27 cellular contexts compared by ENCODE assay signal in genomic region chr2:126756125-126756524, GRCh38.
DNase-seq lines count a peak whose midpoint lies in the region; ATAC-seq and TF ChIP-seq lines count a peak whose summit lies in the region.
"Had no signal": no experiment of that assay in that cellular context is flagged by ENCODE, and none has a peak within 500 bp of the region (broad histone marks: within the 10 kb centered on the region; RNA-seq: fewer than 3 reads in every experiment).

No MANE protein-coding gene starts in this region.

- H3K9me3 Mint-ChIP-seq in CD4-positive, CD25-positive, alpha-beta regulatory T cell: peaks cover 0 to 8% (median 3%) of the 10 kb centered on the region in 7 donors
- H3K9me3 Mint-ChIP-seq in osteocyte (ENCODE audit: unreplicated experiment) (no peaks in the 10 kb centered on the region), T-cell (peaks cover 0 to 6% (median 0%) of the 10 kb centered on the region in 3 donors)
- H3K9me3 Mint-ChIP-seq: H9, HFFc6 had no signal

- peaks cover 5% of the 10 kb centered on the region for H3K36me3 Mint-ChIP-seq in CD4-positive, CD25-positive, alpha-beta regulatory T cell
- H3K36me3 Mint-ChIP-seq in osteocyte (ENCODE audit: unreplicated experiment) (no peaks in the 10 kb centered on the region), T-cell (no peaks in the 10 kb centered on the region)
- H3K36me3 Mint-ChIP-seq: CD14-positive monocyte had no signal

- peaks cover 0 to 25% (median 7%) of the 10 kb centered on the region in 4 donors for H3K4me1 Mint-ChIP-seq in CD4-positive, CD25-positive, alpha-beta regulatory T cell
- H3K4me1 Mint-ChIP-seq in osteocyte (ENCODE audit: unreplicated experiment): no peaks in the 10 kb centered on the region
- H3K4me1 Mint-ChIP-seq in T-cell: peaks cover 27 to 49% (median 38%) of the 10 kb centered on the region in 3 donors

- H3K27me3 Mint-ChIP-seq in CD4-positive, CD25-positive, alpha-beta regulatory T cell: peaks cover 18% of the 10 kb centered on the region
- peaks cover 15% of the 10 kb centered on the region for H3K27me3 Mint-ChIP-seq in osteocyte (ENCODE audit: unreplicated experiment)
- no peaks in the 10 kb centered on the region for H3K27me3 Mint-ChIP-seq in T-cell

- H3K27me3 ChIP-seq in CD4-positive, CD25-positive, alpha-beta regulatory T cell (ENCODE audit: control insufficient read depth, insufficient read depth, low read length): no peaks in the 10 kb centered on the region
- H3K27me3 ChIP-seq: BE2C, SJCRH30 had no signal

- ATAC-seq in CD4-positive, CD25-positive, alpha-beta regulatory T cell (ENCODE audit: low read depth in 2 of 2): no peak
- no peak for ATAC-seq in T-cell (replicated peaks in 1 of 4)
- ATAC-seq: GM23338, Right ventricle myocardium inferior had no signal

- no peaks in the 10 kb centered on the region for H3K36me3 ChIP-seq in CD4-positive, CD25-positive, alpha-beta regulatory T cell (ENCODE audit: control insufficient read depth, insufficient read depth, low read length)
- H3K36me3 ChIP-seq: BE2C, SJCRH30 had no signal

- peaks cover under 1% of the 10 kb centered on the region for H3K4me1 ChIP-seq in CD4-positive, CD25-positive, alpha-beta regulatory T cell (ENCODE audit: control insufficient read depth, insufficient read depth, low read length, poor library complexity, severe bottlenecking)
- H3K4me1 ChIP-seq: BE2C had no signal

- no peak overlapping the region for H3K4me3 Mint-ChIP-seq in CD4-positive, CD25-positive, alpha-beta regulatory T cell
- H3K4me3 Mint-ChIP-seq in osteocyte (ENCODE audit: unreplicated experiment) (no peak overlapping the region), T-cell (no peak overlapping the region)
- H3K4me3 Mint-ChIP-seq: CD14-positive monocyte, GM23338, H9, HFFc6 had no signal

- no peak overlapping the region for H3K4me3 ChIP-seq in CD4-positive, CD25-positive, alpha-beta regulatory T cell (ENCODE audit: low read depth, low read length)
- H3K4me3 ChIP-seq: GM23338, PC-9, SJCRH30 had no signal

- H3K9me3 ChIP-seq in CD4-positive, CD25-positive, alpha-beta regulatory T cell (ENCODE audit: control insufficient read depth in 2 of 2, low read length in 2 of 2): no peaks in the 10 kb centered on the region
- H3K9me3 ChIP-seq: BE2C, SJCRH30 had no signal

- no peak overlapping the region for H3K27ac ChIP-seq in CD4-positive, CD25-positive, alpha-beta regulatory T cell (ENCODE audit: insufficient read depth, low read length, poor library complexity, severe bottlenecking)
- H3K27ac ChIP-seq: KMS-11, PC-9, SJCRH30 had no signal

- CTCF ChIA-PET in T-cell (lab: Charles Lee): interaction anchor here (0.8 to 1.0 kb wide), 2 partner anchors 20 to 228 kb away, joined by 3 read pairs; no protein-coding TSS in a partner anchor

- POLR2A ChIA-PET in T-cell (lab: Charles Lee): no interaction called here

- no peak for TF ChIP-seq CTCF in osteocyte (IDR thresholded peaks at IDR 0.05)

- peak overlapping the region; percentile 18 to 44 (median 28) for H3K27ac Mint-ChIP-seq in CD4-positive, CD25-positive, alpha-beta regulatory T cell
- H3K27ac Mint-ChIP-seq in osteocyte (ENCODE audit: unreplicated experiment): no peak overlapping the region
- H3K27ac Mint-ChIP-seq in T-cell: no peak overlapping the region
- H3K27ac Mint-ChIP-seq: CD14-positive monocyte, GM23338, H9, HFFc6 had no signal

- DNase-seq in activated CD8-positive, alpha-beta memory T cell treated with anti-CD3 and anti-CD28 coated beads for 24 hours: peak; percentile 32
- DNase-seq in activated CD8-positive, alpha-beta memory T cell treated with anti-CD3 and anti-CD28 coated beads, Interleukin-2, amount 50 U/mL, for 4 hours: no peak
- DNase-seq in CD4-positive, CD25-positive, alpha-beta regulatory T cell: no peak
- peak; percentile 28 for DNase-seq in activated CD8-positive, alpha-beta memory T cell treated with anti-CD3 and anti-CD28 coated beads, Interleukin-2, amount 50 U/mL, for 48 hours
- peak; percentile 49 for DNase-seq in osteocyte (ENCODE audit: extremely low spot score, unreplicated experiment)
- no peak for DNase-seq in T-cell
- DNase-seq in HCEC 1CT: no peak
- DNase-seq: 8988T, ACHN, BE2C, COR-L47, DMS53, H9, HFFc6, MM.1S, NCI-H1048, NCI-H1417, NCI-H1694, NCI-H2029 treated with DMSO at 0.1 percent for 48 hours, NCI-H2227 treated with DMSO at 0.1 percent for 48 hours, NCI-H526 treated with DMSO at 0.1 percent for 48 hours, PC-9, SJCRH30 had no signal

Comparison
In these comparisons a context has a peak if more than half of its experiments do, and no peak if none do; other contexts are left out.
1. DNase-seq: peak in activated CD8-positive, alpha-beta memory T cell treated with anti-CD3 and anti-CD28 coated beads for 24 hours (single experiment), activated CD8-positive, alpha-beta memory T cell treated with anti-CD3 and anti-CD28 coated beads, Interleukin-2, amount 50 U/mL, for 48 hours (single experiment) and osteocyte (single experiment); none in activated CD8-positive, alpha-beta memory T cell treated with anti-CD3 and anti-CD28 coated beads, Interleukin-2, amount 50 U/mL, for 4 hours (single experiment), CD4-positive, CD25-positive, alpha-beta regulatory T cell (0 of 3), T-cell (0 of 34) and HCEC 1CT (single experiment).
2. H3K27ac Mint-ChIP-seq: peak in CD4-positive, CD25-positive, alpha-beta regulatory T cell (3 of 3); none in osteocyte (single experiment) and T-cell (0 of 2).